ENCODE assay signal across 18 cellular contexts in the genomic region with DNA sequence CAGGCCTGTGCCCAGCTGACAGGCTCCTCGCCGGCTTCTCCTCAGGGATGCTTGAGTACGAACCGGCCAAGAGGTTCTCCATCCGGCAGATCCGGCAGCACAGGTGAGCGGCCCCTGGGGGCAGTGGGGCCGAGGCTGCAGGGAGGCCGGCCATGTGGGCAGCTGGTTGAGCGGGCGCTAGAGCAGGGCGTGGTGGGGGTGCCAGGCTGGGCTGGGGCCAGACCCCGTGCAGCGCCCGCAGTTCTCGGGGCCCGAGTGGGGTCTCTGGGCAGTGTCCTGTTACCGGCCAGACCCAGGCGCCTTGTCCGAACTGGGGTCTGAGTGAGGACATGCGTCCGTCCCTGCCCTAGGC. TPM values are rescaled to one million over a fixed set of nuclear protein-coding genes. Genes with fewer than 3 reads are reported as not detected.
A peak's percentile ranks its signal among the peaks of the same experiment; 100 is the strongest.
DNase-seq lines count a peak whose midpoint lies in the region; ATAC-seq, FAIRE-seq and TF ChIP-seq lines count a peak whose summit lies in the region.
"Had no signal": no experiment of that assay in that cellular context is flagged by ENCODE, and none has a peak within 500 bp of the region (broad histone marks: within the 10 kb centered on the region; RNA-seq: fewer than 3 reads in every experiment).

No MANE protein-coding gene starts in this region.

- H3K79me2 ChIP-seq in fibroblast of lung (ENCODE audit: control insufficient read depth, insufficient read depth, low read length) (peaks cover 20% of the 10 kb centered on the region), mesendoderm (ENCODE audit: control insufficient read depth, insufficient read depth, low read length) (peaks cover 8% of the 10 kb centered on the region)

- H2AFZ ChIP-seq in fibroblast of lung (ENCODE audit: low read length), result no peak overlapping the region
- H2AFZ ChIP-seq: GM23248 had no signal

- no peak overlapping the region for H3K56ac ChIP-seq in mesendoderm (ENCODE audit: low read length)

- H3K9ac ChIP-seq in fibroblast of lung (ENCODE audit: insufficient read depth, low read length), result peak overlapping the region; percentile 37
- H3K9ac ChIP-seq in mesendoderm (ENCODE audit: low read length), result no peak overlapping the region
- H3K9ac ChIP-seq: GM23248 had no signal

- DNase-seq in right atrium auricular region (ENCODE audit: low spot score) (no peak), Right ventricle myocardium inferior (ENCODE audit: missing footprints) (no peak), fibroblast of lung (ENCODE audit: low read depth in 2 of 2) (no peak), sciatic nerve (ENCODE audit: low spot score) (no peak), D721Med (ENCODE audit: insufficient read length, low spot score) (no peak), ACHN (no peak), occipital lobe (lab: John Stamatoyannopoulos, UW) (no peak), mesendoderm (no peak)
- DNase-seq: DMS79 treated with DMSO at 0.1 percent for 48 hours, KBM-7, NCI-H1436 treated with DMSO at 0.1 percent for 48 hours, NCI-H2081, NCI-H526, RPMI8226 had no signal

- H3K9me3 ChIP-seq in right atrium auricular region (no peaks in the 10 kb centered on the region), fibroblast of lung (ENCODE audit: control insufficient read depth, insufficient read depth, low read depth, low read length) (no peaks in the 10 kb centered on the region)

- no peak overlapping the region for H3K18ac ChIP-seq in mesendoderm (ENCODE audit: low read length)

- no peak overlapping the region for H2BK15ac ChIP-seq in mesendoderm (replicated peaks; ENCODE audit: low read depth)

- no peak overlapping the region for H2BK5ac ChIP-seq in mesendoderm (ENCODE audit: low read length)

- no peak for FAIRE-seq in D721Med (lab: Jason Lieb, UNC)
- FAIRE-seq: A204.1, G401.6, GM12892 had no signal

- H3K4ac ChIP-seq in mesendoderm (ENCODE audit: low read depth, low read length), result no peak overlapping the region

- H3K27me3 ChIP-seq in right atrium auricular region, result no peaks in the 10 kb centered on the region
- H3K27me3 ChIP-seq in fibroblast of lung (ENCODE audit: control insufficient read depth, insufficient read depth, low read length), result no peaks in the 10 kb centered on the region
- no peaks in the 10 kb centered on the region for H3K27me3 ChIP-seq in mesendoderm (ENCODE audit: insufficient read depth, low read length, poor library complexity)

- H4K5ac ChIP-seq in mesendoderm (ENCODE audit: low read length), result no peak overlapping the region

- H3K4me2 ChIP-seq in fibroblast of lung (ENCODE audit: extremely low read depth, insufficient read depth, low read length) (no peak overlapping the region), mesendoderm (ENCODE audit: low read length) (no peak overlapping the region)

- no peak overlapping the region for H4K8ac ChIP-seq in mesendoderm (ENCODE audit: low read depth, low read length)

- H3K36me3 ChIP-seq in right atrium auricular region (peaks cover 47% of the 10 kb centered on the region), fibroblast of lung (ENCODE audit: control insufficient read depth, insufficient read depth, low read length) (peaks cover 38% of the 10 kb centered on the region), mesendoderm (ENCODE audit: control insufficient read depth, insufficient read depth, low read length) (no peaks in the 10 kb centered on the region)

- intact Hi-C loops in Right ventricle myocardium inferior (cut with DNase I) (loop anchor here (1.0 kb wide), 1 partner anchor 18 kb away; no protein-coding TSS in a partner anchor), sciatic nerve (cut with DNase I) (loop anchor here (1.0 kb wide), 1 partner anchor 222 kb away; a partner anchor contains a TSS)

- TF ChIP-seq CTCF in right atrium auricular region (IDR thresholded peaks at IDR 0.05) (no peak), fibroblast of lung (conservative IDR thresholded peaks at IDR 0.05 in 1 of 2, IDR thresholded peaks at IDR 0.05 in 1 of 2; ENCODE audit: low read depth in 1 of 2, low read length in 2 of 2) (no peak), D721Med (IDR thresholded peaks at IDR 0.05; ENCODE audit: insufficient read depth, missing control alignments) (no peak)

- H3K4me3 ChIP-seq in right atrium auricular region (no peak overlapping the region), fibroblast of lung (replicated peaks in 1 of 4; ENCODE audit: control extremely low read depth in 1 of 4, insufficient read depth in 1 of 4, low read depth in 3 of 4, low read length in 4 of 4) (no peak overlapping the region), mesendoderm (ENCODE audit: low read length) (no peak overlapping the region)
- H3K4me3 ChIP-seq: GM23248 had no signal

- peaks cover 9% of the 10 kb centered on the region for H3K79me1 ChIP-seq in mesendoderm (ENCODE audit: low read length)

- no peak overlapping the region for H2AK5ac ChIP-seq in mesendoderm (ENCODE audit: low read length)

- in situ Hi-C loops in ACHN (cut with HindIII; ENCODE audit: low pct_ligation_motif_present, low pct_unique_long_range_greater_than_20kb, low sequenced_read_pairs), result no loop called here

- ATAC-seq in Right ventricle myocardium inferior (no peak), sciatic nerve (peak; percentile 2)

- H4K20me1 ChIP-seq in fibroblast of lung (ENCODE audit: control insufficient read depth, extremely low read depth, insufficient read depth, low read length), result no peaks in the 10 kb centered on the region

- no peak overlapping the region for H3K23ac ChIP-seq in mesendoderm (ENCODE audit: low read length)

- H3K27ac ChIP-seq in right atrium auricular region (peak overlapping the region; percentile 57 to 91), fibroblast of lung (ENCODE audit: insufficient read depth, low read length) (no peak overlapping the region), mesendoderm (ENCODE audit: low read depth, low read length) (no peak overlapping the region)
- H3K27ac ChIP-seq: GM23248 had no signal

- no peak overlapping the region for H2BK120ac ChIP-seq in mesendoderm (ENCODE audit: low read depth, low read length)

- no CpG with 5 or more reads among the region's 22 CpGs for WGBS in mesendoderm (ENCODE audit: extremely low coverage, insufficient coverage, low lambda C conversion rate)

- H3K4me1 ChIP-seq in right atrium auricular region (peaks cover 0 to 56% of the 10 kb centered on the region in 2 donors), fibroblast of lung (ENCODE audit: control insufficient read depth, extremely low read depth, insufficient read depth, low read length) (peaks cover 4% of the 10 kb centered on the region), mesendoderm (ENCODE audit: control insufficient read depth, low read depth, low read length) (no peaks in the 10 kb centered on the region)

RNA-seq across cellular contexts. Expression of a gene that starts 15.9 kb away (rescaled TPM):
- 1 to 10 TPM; 2.4 to 2.6 TPM for total RNA-seq in right atrium auricular region
- total RNA-seq in Right ventricle myocardium inferior, result 1.2 TPM
- 1.5 TPM in 2 replicates for total RNA-seq in fibroblast of lung
- 0.31 and 1.0 TPM in 2 replicates for polyA plus RNA-seq in fibroblast of lung
- polyA plus RNA-seq in fibroblast of lung (2012), result 2.1 and 5.0 TPM in 2 replicates
- 0.94 and 3.6 TPM in 2 replicates for polyA minus RNA-seq in fibroblast of lung (ENCODE audit: low replicate concordance)
- 2.9 TPM for total RNA-seq in sciatic nerve
- total RNA-seq in occipital lobe, result 6.6 TPM
- polyA plus RNA-seq in mesendoderm (2013, experiment 1 of 2), result 3.2 TPM
- 3.5 TPM for polyA plus RNA-seq in mesendoderm (2013, experiment 2 of 2)

RNA-seq across cellular contexts. Expression of a gene that starts 16.3 kb away (rescaled TPM):
- 10 to 100 TPM; 62.0 to 64.7 TPM for total RNA-seq in right atrium auricular region
- total RNA-seq in Right ventricle myocardium inferior, result 49.9 TPM
- 96.6 and 100 TPM in 2 replicates for total RNA-seq in fibroblast of lung
- polyA plus RNA-seq in fibroblast of lung, result 23.7 TPM in 2 replicates
- 32.9 and 34.7 TPM in 2 replicates for polyA plus RNA-seq in fibroblast of lung (2012)
- 24.9 and 42.8 TPM in 2 replicates for polyA minus RNA-seq in fibroblast of lung (ENCODE audit: low replicate concordance)
- 57.2 TPM for total RNA-seq in sciatic nerve
- total RNA-seq in occipital lobe, result 49.0 TPM
- 33.8 TPM for polyA plus RNA-seq in mesendoderm (2013, experiment 1 of 2)
- 34.4 TPM for polyA plus RNA-seq in mesendoderm (2013, experiment 2 of 2)

RNA-seq across cellular contexts. Expression of a gene that starts 19.7 kb away (rescaled TPM):
- total RNA-seq in right atrium auricular region, result 100 to 1,000 TPM; 193 to 269 TPM
- 656 TPM for total RNA-seq in Right ventricle myocardium inferior
- total RNA-seq in fibroblast of lung, result 13.4 and 20.5 TPM in 2 replicates
- 53.8 and 79.8 TPM in 2 replicates for polyA plus RNA-seq in fibroblast of lung
- 174 and 278 TPM in 2 replicates for polyA plus RNA-seq in fibroblast of lung (2012)
- 23.2 and 31.0 TPM in 2 replicates for polyA minus RNA-seq in fibroblast of lung (ENCODE audit: low replicate concordance)
- total RNA-seq in sciatic nerve, result 90.9 TPM
- 11.9 TPM for total RNA-seq in occipital lobe
- polyA plus RNA-seq in mesendoderm (2013, experiment 1 of 2), result 127 TPM
- polyA plus RNA-seq in mesendoderm (2013, experiment 2 of 2), result 122 TPM

RNA-seq across cellular contexts. Expression of a gene that starts 26.5 kb away (rescaled TPM):
- total RNA-seq in right atrium auricular region, result 10 to 100 TPM; 42.1 to 42.2 TPM
- total RNA-seq in Right ventricle myocardium inferior, result 62.8 TPM
- total RNA-seq in fibroblast of lung, result 13.6 and 18.8 TPM in 2 replicates
- polyA plus RNA-seq in fibroblast of lung, result 12.0 and 18.0 TPM in 2 replicates
- 30.3 and 40.2 TPM in 2 replicates for polyA plus RNA-seq in fibroblast of lung (2012)
- 27.6 and 36.6 TPM in 2 replicates for polyA minus RNA-seq in fibroblast of lung (ENCODE audit: low replicate concordance)
- 117 TPM for total RNA-seq in sciatic nerve
- 15.3 TPM for total RNA-seq in occipital lobe
- polyA plus RNA-seq in mesendoderm (2013, experiment 1 of 2), result 133 TPM
- polyA plus RNA-seq in mesendoderm (2013, experiment 2 of 2), result 131 TPM

RNA-seq across cellular contexts. Expression of a gene that starts 47.3 kb away (rescaled TPM):
- 100 to 1,000 TPM; 288 to 385 TPM for total RNA-seq in right atrium auricular region
- total RNA-seq in Right ventricle myocardium inferior, result 219 TPM
- total RNA-seq in fibroblast of lung, result 104 and 110 TPM in 2 replicates
- polyA plus RNA-seq in fibroblast of lung, result 260 and 298 TPM in 2 replicates
- polyA plus RNA-seq in fibroblast of lung (2012), result 315 and 327 TPM in 2 replicates
- 45.9 and 74.1 TPM in 2 replicates for polyA minus RNA-seq in fibroblast of lung (ENCODE audit: low replicate concordance)
- 550 TPM for total RNA-seq in sciatic nerve
- total RNA-seq in occipital lobe, result 598 TPM
- polyA plus RNA-seq in mesendoderm (2013, experiment 1 of 2), result 93.3 TPM
- polyA plus RNA-seq in mesendoderm (2013, experiment 2 of 2), result 93.6 TPM

Comparison
In these comparisons a context has a peak if more than half of its experiments do, and no peak if none do; other contexts are left out.
1. H3K27ac ChIP-seq: peak in right atrium auricular region (2 of 2); none in fibroblast of lung (single experiment) and mesendoderm (single experiment).